ENCODE assay signal across 18 cellular contexts in genomic region chrX:63282828-63283227, GRCh38.
"Had no signal": no experiment of that assay in that cellular context is flagged by ENCODE, and none has a peak within 500 bp of the region (broad histone marks: within the 10 kb centered on the region; RNA-seq: fewer than 3 reads in every experiment).

No MANE protein-coding gene starts in this region.

- H3K27ac ChIP-seq: KMS-11 had no signal

- ATAC-seq: HepG2 had no signal

- DNase-seq: Kasumi-1, MM.1S, NCI-H1092 treated with DMSO at 0.1 percent for 48 hours, NCI-H1436, NCI-H187, NCI-H2029, NCI-H2081 treated with DMSO at 0.1 percent for 48 hours, NCI-H2171, NCI-H226, NCI-H446, NCI-H510A, NCI-H524 treated with DMSO at 0.1 percent for 48 hours, NCI-H69, NCI-H774, RPMI8226, SHP77 had no signal
